In the genomic region with DNA sequence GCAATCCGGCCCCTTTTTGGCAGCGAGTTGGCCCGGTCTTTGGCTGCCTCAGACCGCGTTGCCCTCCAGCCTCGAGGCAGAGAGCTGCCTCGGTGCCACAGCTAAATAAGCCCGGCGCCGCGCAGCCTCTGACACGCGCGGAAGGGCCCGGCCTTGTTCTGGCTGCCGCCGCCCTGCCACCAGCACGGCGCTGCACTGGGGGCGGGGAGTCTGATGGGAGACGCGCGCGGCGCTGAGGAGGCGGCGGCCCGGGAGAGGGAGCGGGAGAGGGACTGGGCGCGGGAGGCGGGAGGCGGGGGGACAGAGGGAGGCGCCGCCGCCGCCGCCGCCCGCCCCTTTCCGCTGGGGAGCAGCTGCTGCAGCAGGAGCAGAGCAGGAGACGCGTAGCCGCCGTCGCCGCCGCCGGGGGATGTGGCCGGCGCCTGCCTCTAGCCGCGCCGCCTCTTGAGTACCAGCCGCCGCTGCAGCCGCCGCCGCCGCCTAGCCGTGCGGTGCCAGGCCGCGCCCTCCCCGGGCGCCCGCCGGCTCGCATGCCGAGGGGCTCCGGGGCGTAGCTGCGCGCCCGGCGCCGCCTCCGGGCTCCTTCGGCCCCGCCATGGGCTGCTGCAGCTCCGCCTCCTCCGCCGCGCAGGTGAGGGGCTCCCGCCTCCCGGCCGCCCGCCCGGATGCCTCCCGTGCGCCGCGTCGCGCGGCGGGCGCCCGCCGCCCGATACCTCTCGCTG, we compare ENCODE assay signal across 8 cellular contexts. TPM values are rescaled to one million over a fixed set of nuclear protein-coding genes. Genes with fewer than 3 reads are reported as not detected.
DNase-seq lines count a peak whose midpoint lies in the region; ATAC-seq and TF ChIP-seq lines count a peak whose summit lies in the region.

A gene (plus strand): TSS at position 378 of the 722 bp plus-strand sequence. CDS start 218 bp downstream, at position 596.

- no peaks in the 10 kb centered on the region for H3K9me3 ChIP-seq in ovary
- no peaks in the 10 kb centered on the region for H3K9me3 ChIP-seq in thymus (ENCODE audit: control insufficient read depth)

- H3K9me3 Mint-ChIP-seq in activated naive CD8-positive, alpha-beta T cell treated with anti-CD3 and anti-CD28 coated beads, Interleukin-2, amount 10 ng/mL, durations not matched to agents 7 days and 5 days: no peaks in the 10 kb centered on the region

- peaks cover 18% of the 10 kb centered on the region for H3K4me1 Mint-ChIP-seq in activated naive CD8-positive, alpha-beta T cell treated with anti-CD3 and anti-CD28 coated beads, Interleukin-2, amount 10 ng/mL, durations not matched to agents 7 days and 5 days

- DNase-seq in NCI-H1092 treated with DMSO at 0.1 percent for 48 hours (lab: John Stamatoyannopoulos, UW) (peak; percentile 95), SKM-1 (lab: John Stamatoyannopoulos, UW; ENCODE audit: unreplicated experiment) (peak; percentile 49), head of caudate nucleus (peak; percentile 93 to 100 (median 99)), ovary (peak; percentile 95 to 96 (median 96))
- DNase-seq in activated naive CD8-positive, alpha-beta T cell treated with anti-CD3 and anti-CD28 coated beads, Interleukin-2, amount 10 ng/mL, durations not matched to agents 7 days and 5 days: peak; percentile 94

- 0 to 1% (median 0%) methylated on average over 15 to 98 of the region's 102 CpGs for WGBS in ovary, 3 donors
- under 1% methylated on average over 102 of the region's 102 CpGs for WGBS in thymus

- H3K36me3 ChIP-seq in ovary (no peaks in the 10 kb centered on the region), thymus (ENCODE audit: control insufficient read depth, insufficient read depth) (no peaks in the 10 kb centered on the region)

- H3K4me1 ChIP-seq in ovary (ENCODE audit: insufficient read depth): peaks cover 1% of the 10 kb centered on the region
- H3K4me1 ChIP-seq in thymus (ENCODE audit: control insufficient read depth, insufficient read depth, low read length): peaks cover 7% of the 10 kb centered on the region

- intact Hi-C loops in head of caudate nucleus (cut with DNase I): loop anchor here (5.0 to 10.0 kb wide), 4 partner anchors 53 to 320 kb away; a partner anchor contains a TSS
- intact Hi-C loops in ovary (cut with DNase I): loop anchor here in 2 of 4 donors (5.0 to 10.0 kb wide), 2 partner anchors 252 to 380 kb away; no protein-coding TSS in a partner anchor

- peak within 1 kb of the TSS; percentile 26 to 56 for H3K27ac ChIP-seq in ovary
- peak within 1 kb of the TSS; percentile 72 for H3K27ac ChIP-seq in thymus (ENCODE audit: low read depth)

- H3K36me3 Mint-ChIP-seq in activated naive CD8-positive, alpha-beta T cell treated with anti-CD3 and anti-CD28 coated beads, Interleukin-2, amount 10 ng/mL, durations not matched to agents 7 days and 5 days: no peaks in the 10 kb centered on the region

- TF ChIP-seq POLR2A in GM10847 (IDR thresholded peaks at IDR 0.05; ENCODE audit: extremely low read depth, insufficient read length): peak; percentile 29
- TF ChIP-seq POLR2A in ovary (IDR thresholded peaks at IDR 0.05): peak; percentile 43

- POLR2A ChIA-PET in activated naive CD8-positive, alpha-beta T cell treated with anti-CD3 and anti-CD28 coated beads, Interleukin-2, amount 10 ng/mL, durations not matched to agents 7 days and 5 days (lab: Charles Lee): interaction anchor here (0.6 to 2.0 kb wide), 8 partner anchors 22 to 497 kb away, joined by 3 to 23 read pairs (median 4); a partner anchor contains a TSS

- H3K4me3 ChIP-seq in ovary (peak within 1 kb of the TSS; percentile 88), thymus (ENCODE audit: low read length) (peak within 1 kb of the TSS; percentile 74)

- no peak for TF ChIP-seq CTCF in ovary (IDR thresholded peaks at IDR 0.05)

- peak; percentile 86 for ATAC-seq in HG02623 (IDR thresholded peaks at IDR 0.05; ENCODE audit: unreplicated experiment)
- ATAC-seq in activated naive CD8-positive, alpha-beta T cell treated with anti-CD3 and anti-CD28 coated beads, Interleukin-2, amount 10 ng/mL, durations not matched to agents 7 days and 5 days (ENCODE audit: low read depth): peak; percentile 95

- TF ChIP-seq EP300 in ovary (IDR thresholded peaks at IDR 0.05): no peak

- peak within 1 kb of the TSS; percentile 87 for H3K4me3 Mint-ChIP-seq in activated naive CD8-positive, alpha-beta T cell treated with anti-CD3 and anti-CD28 coated beads, Interleukin-2, amount 10 ng/mL, durations not matched to agents 7 days and 5 days

- H3K27ac Mint-ChIP-seq in activated naive CD8-positive, alpha-beta T cell treated with anti-CD3 and anti-CD28 coated beads, Interleukin-2, amount 10 ng/mL, durations not matched to agents 7 days and 5 days: peak within 1 kb of the TSS; percentile 72

- H3K27me3 ChIP-seq in ovary: no peaks in the 10 kb centered on the region
- peaks cover 7% of the 10 kb centered on the region for H3K27me3 ChIP-seq in thymus (ENCODE audit: control insufficient read depth, insufficient read depth)

- H3K27me3 Mint-ChIP-seq in activated naive CD8-positive, alpha-beta T cell treated with anti-CD3 and anti-CD28 coated beads, Interleukin-2, amount 10 ng/mL, durations not matched to agents 7 days and 5 days: peaks cover 65% of the 10 kb centered on the region

RNA-seq across cellular contexts. Expression of the gene that starts here (rescaled TPM):
- 10 to 100 TPM; 12.4 to 13.8 TPM for total RNA-seq in activated naive CD8-positive, alpha-beta T cell treated with anti-CD3 and anti-CD28 coated beads, Interleukin-2, amount 10 ng/mL, durations not matched to agents 7 days and 5 days
- 10 to 100 TPM; 19.1 to 34.7 (median 30.0) TPM for total RNA-seq in ovary
- 10 to 100 TPM in 1 of 2 donors, 1 to 10 TPM in 1; 8.8 to 25.1 TPM for polyA plus RNA-seq in ovary
- 11.6 TPM for polyA plus RNA-seq in thymus

Comparison
In these comparisons a context has a peak if more than half of its experiments do, and no peak if none do; other contexts are left out.
1. Peak in every context shown above with its lines: DNase-seq, ATAC-seq, H3K4me3 ChIP-seq and H3K27ac ChIP-seq.
2. DNase-seq: peak in every context shown above with its lines; median percentile 99 in head of caudate nucleus; 96 in ovary; 95 in NCI-H1092 treated with DMSO at 0.1 percent for 48 hours; 94 in activated naive CD8-positive, alpha-beta T cell treated with anti-CD3 and anti-CD28 coated beads, Interleukin-2, amount 10 ng/mL, durations not matched to agents 7 days and 5 days; 49 in SKM-1.